ENCODE assay signal across 11 cellular contexts in the genomic region with DNA sequence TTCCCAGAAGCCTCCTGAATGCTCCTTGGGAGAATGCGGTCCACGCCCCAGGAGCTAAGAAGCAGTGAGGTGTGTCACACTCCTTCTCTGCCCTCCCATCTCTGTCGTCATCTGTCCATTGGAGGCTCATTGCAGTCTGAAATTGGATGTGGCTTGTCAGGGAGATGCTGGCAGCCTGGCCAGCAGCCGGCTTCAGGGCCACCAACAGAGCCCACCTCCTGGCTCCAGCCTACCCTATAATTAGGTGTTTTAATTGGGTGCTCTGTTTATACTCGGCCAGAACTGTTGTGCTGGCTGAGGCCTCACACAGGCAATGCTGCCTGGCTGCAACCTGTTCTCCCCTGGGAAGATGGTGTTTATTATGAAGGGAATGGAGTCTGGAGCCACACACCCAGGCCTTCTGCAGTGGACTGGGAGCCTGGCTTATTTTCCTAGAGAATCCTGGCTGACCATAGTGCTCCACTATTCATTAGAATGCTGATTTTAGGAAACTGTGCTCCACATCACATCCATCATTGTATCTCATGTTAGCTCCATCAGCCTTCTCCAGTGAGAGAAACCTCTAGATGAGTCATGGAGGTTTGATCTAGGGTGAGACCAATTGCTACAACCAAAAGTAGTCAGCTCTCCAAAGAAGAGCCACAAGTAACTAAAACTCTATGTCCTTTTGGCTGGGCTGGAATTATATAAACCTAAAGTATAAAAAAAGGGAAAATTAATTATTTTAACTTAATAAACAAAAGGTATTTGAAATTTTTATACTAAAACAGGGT.
DNase-seq lines count a peak whose midpoint lies in the region; ATAC-seq, FAIRE-seq and TF ChIP-seq lines count a peak whose summit lies in the region.
"Had no signal": no experiment of that assay in that cellular context is flagged by ENCODE, and none has a peak within 500 bp of the region (broad histone marks: within the 10 kb centered on the region; RNA-seq: fewer than 3 reads in every experiment).

No MANE protein-coding gene starts in this region.

- peaks cover 46 to 51% of the 10 kb centered on the region in 2 donors for H3K4me1 Mint-ChIP-seq in natural killer cell

- H3K4me1 ChIP-seq in esophagus squamous epithelium = peaks cover 0 to 11% (median 0%) of the 10 kb centered on the region in 3 donors

- no peaks in the 10 kb centered on the region for H3K27me3 Mint-ChIP-seq in natural killer cell (ENCODE audit: low read depth in 2 of 2)
- H3K27me3 Mint-ChIP-seq: CD4-positive, CD25-positive, alpha-beta regulatory T cell had no signal

- peak; percentile 30 for FAIRE-seq in H54 (lab: Jason Lieb, UNC)
- FAIRE-seq in GM19239 (lab: Jason Lieb, UNC) = no peak

- no peaks in the 10 kb centered on the region for H3K27me3 ChIP-seq in esophagus squamous epithelium

- no peaks in the 10 kb centered on the region for H3K36me3 ChIP-seq in esophagus squamous epithelium

- H3K4me3 ChIP-seq in AG10803 (ENCODE audit: low read length) (no peak overlapping the region), esophagus squamous epithelium (no peak overlapping the region)

- DNase-seq in AG10803 (ENCODE audit: low read depth) (peak; percentile 62), H54 (ENCODE audit: insufficient read length, low spot score) (no peak), NCI-H446 (lab: John Stamatoyannopoulos, UW) (peak; percentile 62 to 85), fibroblast of peridontal ligament (ENCODE audit: extremely low read depth) (peak; percentile 55), GM19239 (ENCODE audit: insufficient read length, low spot score) (no peak), natural killer cell (no peak), esophagus squamous epithelium (lab: John Stamatoyannopoulos, UW) (no peak)
- DNase-seq in activated effector memory CD4-positive, alpha-beta T cell treated with Interleukin-2 at 50 U/mL for 16 hours = no peak
- DNase-seq: CD4-positive, CD25-positive, alpha-beta regulatory T cell; endodermal cell; NCI-H82 had no signal

- WGBS in esophagus squamous epithelium, 2 donors = 90 to 100% methylated on average over 3 to 5 of the region's 5 CpGs

- H3K4me3 Mint-ChIP-seq in natural killer cell = no peak overlapping the region
- H3K4me3 Mint-ChIP-seq: endodermal cell had no signal

- H3K9me3 Mint-ChIP-seq in natural killer cell = no peaks in the 10 kb centered on the region
- H3K9me3 Mint-ChIP-seq: CD4-positive, CD25-positive, alpha-beta regulatory T cell; endodermal cell had no signal

- no peaks in the 10 kb centered on the region for H3K36me3 Mint-ChIP-seq in natural killer cell

- ATAC-seq in natural killer cell = no peak

- intact Hi-C loops in natural killer cell (cut with micrococcal nuclease) (no loop called here), esophagus squamous epithelium (cut with DNase I) (no loop called here)

- no peak for TF ChIP-seq CTCF in AG10803 (conservative IDR thresholded peaks at IDR 0.05; ENCODE audit: low read length)
- TF ChIP-seq CTCF in natural killer cell (IDR thresholded peaks at IDR 0.05) = no peak
- TF ChIP-seq CTCF in esophagus squamous epithelium (IDR thresholded peaks at IDR 0.05) = no peak

- no peaks in the 10 kb centered on the region for H3K9me3 ChIP-seq in esophagus squamous epithelium

- H3K27ac ChIP-seq in esophagus squamous epithelium = no peak overlapping the region

- peak overlapping the region in 1 of 2 donors; percentile 33 for H3K27ac Mint-ChIP-seq in natural killer cell
- H3K27ac Mint-ChIP-seq: endodermal cell had no signal

- TF ChIP-seq POLR2A in H54 (IDR thresholded peaks at IDR 0.05; ENCODE audit: low read depth, low read length) = no peak
- no peak for TF ChIP-seq POLR2A in esophagus squamous epithelium (IDR thresholded peaks at IDR 0.05)

Comparison
In these comparisons a context has a peak if more than half of its experiments do, and no peak if none do; other contexts are left out.
1. DNase-seq: peak in AG10803 (single experiment), NCI-H446 (2 of 2) and fibroblast of peridontal ligament (single experiment); none in H54 (single experiment), GM19239 (single experiment), natural killer cell (single experiment), activated effector memory CD4-positive, alpha-beta T cell treated with Interleukin-2 at 50 U/mL for 16 hours (single experiment) and esophagus squamous epithelium (single experiment).